Comparison of ENCODE assay signal across 8 cellular contexts in genomic region chrX:50812995-50813842, GRCh38. TPM values are rescaled to one million over a fixed set of nuclear protein-coding genes. Genes with fewer than 3 reads are reported as not detected.
DNase-seq lines count a peak whose midpoint lies in the region; ATAC-seq, FAIRE-seq and TF ChIP-seq lines count a peak whose summit lies in the region.

No MANE protein-coding gene starts in this region.

- peak overlapping the region; percentile 65 to 71 for H3K4me3 ChIP-seq in duodenal mucosa (ENCODE audit: low read depth in 1 of 2, low read length in 2 of 2)
- peak overlapping the region; percentile 66 for H3K4me3 ChIP-seq in lower lobe of right lung

- no peaks in the 10 kb centered on the region for H3K36me3 Mint-ChIP-seq in activated T-cell treated with anti-CD3 and anti-CD28 coated beads, Interleukin-2, amount 50 U/mL, for 24 hours (ENCODE audit: low read depth)

- H3K36me3 ChIP-seq in duodenal mucosa (ENCODE audit: control insufficient read depth in 1 of 2, insufficient read depth in 2 of 2, low read length in 2 of 2) = no peaks in the 10 kb centered on the region
- no peaks in the 10 kb centered on the region for H3K36me3 ChIP-seq in lower lobe of right lung

- H3K4me3 Mint-ChIP-seq in activated T-cell treated with anti-CD3 and anti-CD28 coated beads, Interleukin-2, amount 50 U/mL, for 24 hours = peak overlapping the region; percentile 43

- no peak overlapping the region for H3K27ac Mint-ChIP-seq in activated T-cell treated with anti-CD3 and anti-CD28 coated beads, Interleukin-2, amount 50 U/mL, for 24 hours

- H3K4me1 ChIP-seq in duodenal mucosa (ENCODE audit: control insufficient read depth in 1 of 2, insufficient read depth in 2 of 2, low read length in 2 of 2) (no peaks in the 10 kb centered on the region), lower lobe of right lung (peaks cover 8% of the 10 kb centered on the region)

- no peak for FAIRE-seq in urothelium cell line (lab: Jason Lieb, UNC)

- peaks cover 3% of the 10 kb centered on the region for H3K4me1 Mint-ChIP-seq in activated T-cell treated with anti-CD3 and anti-CD28 coated beads, Interleukin-2, amount 50 U/mL, for 24 hours (ENCODE audit: low read depth)

- H3K27me3 Mint-ChIP-seq in activated T-cell treated with anti-CD3 and anti-CD28 coated beads, Interleukin-2, amount 50 U/mL, for 24 hours = peaks cover 86% of the 10 kb centered on the region

- peak overlapping the region; percentile 54 for H3K9ac ChIP-seq in duodenal mucosa (ENCODE audit: low read depth in 1 of 2, low read length in 2 of 2)

- no peaks in the 10 kb centered on the region for H3K9me3 ChIP-seq in duodenal mucosa (ENCODE audit: control insufficient read depth in 1 of 2, low read length in 2 of 2)
- no peaks in the 10 kb centered on the region for H3K9me3 ChIP-seq in lower lobe of right lung

- ATAC-seq in lower lobe of right lung (peak; percentile 67 to 68), GM18909 (IDR thresholded peaks at IDR 0.05; ENCODE audit: poor library complexity, unreplicated experiment) (no peak), HG02678 (IDR thresholded peaks at IDR 0.05; ENCODE audit: unreplicated experiment) (no peak)

- H3K9me3 Mint-ChIP-seq in activated T-cell treated with anti-CD3 and anti-CD28 coated beads, Interleukin-2, amount 50 U/mL, for 24 hours = no peaks in the 10 kb centered on the region

- H3K27me3 ChIP-seq in duodenal mucosa (ENCODE audit: control insufficient read depth in 1 of 2, insufficient read depth in 2 of 2, low read length in 2 of 2) (no peaks in the 10 kb centered on the region), lower lobe of right lung (ENCODE audit: low read depth) (no peaks in the 10 kb centered on the region)

- TF ChIP-seq CTCF in lower lobe of right lung (IDR thresholded peaks at IDR 0.05) = no peak

- H3K27ac ChIP-seq in duodenal mucosa (ENCODE audit: low read depth, low read length) = peak overlapping the region; percentile 32
- H3K27ac ChIP-seq in lower lobe of right lung = peak overlapping the region; percentile 80

- DNase-seq in activated T-cell treated with anti-CD3 and anti-CD28 coated beads, Interleukin-2, amount 50 U/mL, for 24 hours = no peak
- DNase-seq in activated T-cell treated with anti-CD3 and anti-CD28 coated beads for 4 hours (no peak), lower lobe of right lung (peak; percentile 53), urothelium cell line (ENCODE audit: low spot score) (peak; percentile 28), ureter (ENCODE audit: low spot score) (no peak)

- intact Hi-C loops in lower lobe of right lung (cut with DNase I) = no loop called here

RNA-seq across cellular contexts. Expression of gene SHROOM4, which starts 0.8 kb away (rescaled TPM):
- total RNA-seq in lower lobe of right lung (33.2 TPM), ureter (19.3 TPM)

Comparison
In these comparisons a context has a peak if more than half of its experiments do, and no peak if none do; other contexts are left out.
1. DNase-seq: peak in lower lobe of right lung (single experiment) and urothelium cell line (single experiment); none in activated T-cell treated with anti-CD3 and anti-CD28 coated beads, Interleukin-2, amount 50 U/mL, for 24 hours (single experiment), activated T-cell treated with anti-CD3 and anti-CD28 coated beads for 4 hours (single experiment) and ureter (single experiment).
2. ATAC-seq: peak in lower lobe of right lung (2 of 2); none in GM18909 (single experiment) and HG02678 (single experiment).